ENCODE assay signal across 21 cellular contexts in the genomic region with DNA sequence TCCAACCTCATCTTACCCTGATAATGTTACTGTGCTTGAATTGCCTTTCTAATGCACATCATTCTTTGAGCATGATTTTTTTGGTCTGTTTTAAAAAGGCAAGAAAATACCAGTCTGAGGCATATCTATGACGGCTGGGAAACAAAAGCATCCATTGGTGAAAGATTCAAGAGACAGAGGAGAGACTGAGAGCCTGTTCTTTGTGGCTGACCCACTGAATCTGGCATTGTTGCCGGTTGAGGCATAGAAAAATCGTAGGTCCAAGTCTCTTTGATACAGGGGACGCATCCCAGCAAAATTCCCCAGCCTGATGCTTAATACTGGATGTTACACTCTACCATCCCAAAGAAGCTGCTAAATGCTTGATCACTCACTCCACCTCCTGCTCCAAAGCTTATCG. TPM values are rescaled to one million over a fixed set of nuclear protein-coding genes. Genes with fewer than 3 reads are reported as not detected.
DNase-seq lines count a peak whose midpoint lies in the region; ATAC-seq and TF ChIP-seq lines count a peak whose summit lies in the region.
"Had no signal": no experiment of that assay in that cellular context is flagged by ENCODE, and none has a peak within 500 bp of the region (broad histone marks: within the 10 kb centered on the region; RNA-seq: fewer than 3 reads in every experiment).

No MANE protein-coding gene starts in this region.

- H3K27ac ChIP-seq in mesenchymal stem cell (ENCODE audit: low read length, poor library complexity, severe bottlenecking) = no peak overlapping the region
- H3K27ac ChIP-seq: BLaER1 treated with 17β-estradiol and CSF1 and Interleukin-3, amounts not matched to agents 10 nM and 100 nM; SJSA1 had no signal

- peak overlapping the region in 4 of 5 experiments; percentile 3 to 58 (median 23) for H3K27ac Mint-ChIP-seq in brain
- H3K27ac Mint-ChIP-seq in progenitor cell of endocrine pancreas = no peak overlapping the region

- H3K4me1 Mint-ChIP-seq in brain = peaks cover 25% of the 10 kb centered on the region
- peaks cover 15% of the 10 kb centered on the region for H3K4me1 Mint-ChIP-seq in progenitor cell of endocrine pancreas (ENCODE audit: low read depth)

- ATAC-seq in HG02852 (IDR thresholded peaks at IDR 0.05; ENCODE audit: unreplicated experiment) (no peak), HG03139 (IDR thresholded peaks at IDR 0.05; ENCODE audit: unreplicated experiment) (no peak)
- ATAC-seq: GM12878 had no signal

- H3K79me1 ChIP-seq in mesenchymal stem cell (replicated peaks; ENCODE audit: low read length, poor library complexity, severe bottlenecking) = peaks cover 3% of the 10 kb centered on the region

- H3K4me3 ChIP-seq in mesenchymal stem cell (ENCODE audit: insufficient read depth in 1 of 2, low read depth in 1 of 2, low read length in 2 of 2) = no peak overlapping the region
- H3K4me3 ChIP-seq: BLaER1 treated with 17β-estradiol and CSF1 and Interleukin-3, amounts not matched to agents 10 nM and 100 nM; GM12878; HAP-1; SJSA1 had no signal

- H2BK12ac ChIP-seq in mesenchymal stem cell (ENCODE audit: low read length in 2 of 2) = no peak overlapping the region

- no peaks in the 10 kb centered on the region for H3K27me3 ChIP-seq in mesenchymal stem cell (ENCODE audit: control insufficient read depth in 1 of 2, insufficient read depth in 1 of 2, low read length in 2 of 2)
- H3K27me3 ChIP-seq: BLaER1 treated with 17β-estradiol and CSF1 and Interleukin-3, amounts not matched to agents 10 nM and 100 nM; SJSA1 had no signal

- H3K4me2 ChIP-seq in mesenchymal stem cell (ENCODE audit: low read length, poor library complexity, severe bottlenecking) = no peak overlapping the region
- H3K4me2 ChIP-seq: BLaER1 treated with 17β-estradiol and CSF1 and Interleukin-3, amounts not matched to agents 10 nM and 100 nM had no signal

- no peak overlapping the region for H3K14ac ChIP-seq in mesenchymal stem cell (ENCODE audit: low read length in 2 of 2)

- H3K9me3 Mint-ChIP-seq in brain (no peaks in the 10 kb centered on the region), progenitor cell of endocrine pancreas (ENCODE audit: low read depth) (no peaks in the 10 kb centered on the region)

- H3K9me3 ChIP-seq in mesenchymal stem cell (ENCODE audit: control insufficient read depth, low read length) = no peaks in the 10 kb centered on the region
- H3K9me3 ChIP-seq: BLaER1 treated with 17β-estradiol and CSF1 and Interleukin-3, amounts not matched to agents 10 nM and 100 nM; HAP-1; SJSA1 had no signal

- peaks cover 11% of the 10 kb centered on the region for H3K4me1 ChIP-seq in mesenchymal stem cell (ENCODE audit: control insufficient read depth, insufficient read depth, low read depth, low read length)

- peak in 8 of 14 donors; percentile 7 to 38 (median 20) for DNase-seq in C1 segment of cervical spinal cord (lab: John Stamatoyannopoulos, UW)
- no peak for DNase-seq in mesenchymal stem cell
- no peak for DNase-seq in progenitor cell of endocrine pancreas (ENCODE audit: low spot score, unreplicated experiment)
- no peak for DNase-seq in activated CD4-positive, alpha-beta T cell treated with anti-CD3 and anti-CD28 coated beads, Interleukin-2, amount 50 U/mL, for 1 hour
- DNase-seq in NCI-H1694 (lab: John Stamatoyannopoulos, UW) = no peak
- DNase-seq: 8988T, DMS79, MV-4-11, NCI-H1417 treated with DMSO at 0.1 percent for 48 hours, NCI-H2081 treated with DMSO at 0.1 percent for 48 hours, NCI-H345, NCI-H526 treated with DMSO at 0.1 percent for 48 hours had no signal

- H3K18ac ChIP-seq in mesenchymal stem cell (ENCODE audit: low read depth in 1 of 2, low read length in 2 of 2) = no peak overlapping the region

- no peak overlapping the region for H2BK15ac ChIP-seq in mesenchymal stem cell (ENCODE audit: low read depth, poor library complexity, severe bottlenecking)

- H2BK5ac ChIP-seq in mesenchymal stem cell (ENCODE audit: low read depth, low read length, poor library complexity, severe bottlenecking) = no peak overlapping the region

- no peak overlapping the region for H2BK120ac ChIP-seq in mesenchymal stem cell (ENCODE audit: low read depth, low read length)

- H3K27me3 Mint-ChIP-seq in brain (no peaks in the 10 kb centered on the region), progenitor cell of endocrine pancreas (no peaks in the 10 kb centered on the region)

- H3K4ac ChIP-seq in mesenchymal stem cell (ENCODE audit: low read depth in 1 of 2, low read length in 2 of 2) = no peak overlapping the region

- H3K23ac ChIP-seq in mesenchymal stem cell (ENCODE audit: low read length in 2 of 2) = no peak overlapping the region

- H3K9ac ChIP-seq in mesenchymal stem cell (ENCODE audit: low read length) = no peak overlapping the region
- H3K9ac ChIP-seq: BLaER1 treated with 17β-estradiol and CSF1 and Interleukin-3, amounts not matched to agents 10 nM and 100 nM had no signal

- TF ChIP-seq CTCF in brain (conservative IDR thresholded peaks at IDR 0.05) (no peak), progenitor cell of endocrine pancreas (IDR thresholded peaks at IDR 0.05; ENCODE audit: unreplicated experiment) (no peak)

- H3K4me3 Mint-ChIP-seq in brain (peak overlapping the region in 4 of 5 experiments; percentile 16 to 81 (median 29)), progenitor cell of endocrine pancreas (ENCODE audit: low read depth) (peak overlapping the region; percentile 14)

- H2AK5ac ChIP-seq in mesenchymal stem cell (ENCODE audit: low read length, severe bottlenecking) = peak overlapping the region; percentile 63

- H3K36me3 ChIP-seq in mesenchymal stem cell (ENCODE audit: control insufficient read depth in 1 of 2, insufficient read depth in 2 of 2, low read depth in 1 of 2, low read length in 2 of 2) = peaks cover 0 to 3% of the 10 kb centered on the region in 2 experiments
- H3K36me3 ChIP-seq: HAP-1 had no signal

- H4K8ac ChIP-seq in mesenchymal stem cell (ENCODE audit: low read length) = no peak overlapping the region

- H3K36me3 Mint-ChIP-seq in brain = peaks cover 5% of the 10 kb centered on the region
- H3K36me3 Mint-ChIP-seq in progenitor cell of endocrine pancreas (ENCODE audit: insufficient read depth) = peaks cover 3% of the 10 kb centered on the region

- 98% methylated on average over 4 of the region's 5 CpGs for WGBS in mesenchymal stem cell

- no peak overlapping the region for H2AFZ ChIP-seq in mesenchymal stem cell (ENCODE audit: low read depth, low read length)

- H4K91ac ChIP-seq in mesenchymal stem cell (ENCODE audit: low read length) = no peak overlapping the region

RNA-seq across cellular contexts. Expression of a gene that starts 2.9 kb away (rescaled TPM):
- 5.6 TPM for polyA plus RNA-seq in brain (ENCODE audit: insufficient read depth, low read depth, low replicate concordance)
- polyA plus RNA-seq in mesenchymal stem cell (2013, experiment 1 of 2) = 9.8 TPM
- 10.0 TPM for polyA plus RNA-seq in mesenchymal stem cell (2013, experiment 2 of 2)
- total RNA-seq in progenitor cell of endocrine pancreas = 46.9 and 48.8 TPM in 2 replicates

RNA-seq across cellular contexts. Expression of a gene that starts 2.9 kb away (rescaled TPM):
- not detected for polyA plus RNA-seq in brain (ENCODE audit: insufficient read depth, low read depth, low replicate concordance)
- polyA plus RNA-seq in mesenchymal stem cell (2013, experiment 1 of 2) = not detected
- polyA plus RNA-seq in mesenchymal stem cell (2013, experiment 2 of 2) = not detected
- total RNA-seq in progenitor cell of endocrine pancreas = 0.40 and 1.1 TPM in 2 replicates
- total RNA-seq: G401, HT-29, SJSA1 had no signal

Comparison
In these comparisons a context has a peak if more than half of its experiments do, and no peak if none do; other contexts are left out.
1. DNase-seq: peak in C1 segment of cervical spinal cord (8 of 14); none in mesenchymal stem cell (single experiment), progenitor cell of endocrine pancreas (single experiment), activated CD4-positive, alpha-beta T cell treated with anti-CD3 and anti-CD28 coated beads, Interleukin-2, amount 50 U/mL, for 1 hour (single experiment) and NCI-H1694 (single experiment).